24 cellular contexts compared by ENCODE assay signal in genomic region chr10:21823617-21824016, GRCh38.
A peak's percentile ranks its signal among the peaks of the same experiment; 100 is the strongest.
DNase-seq lines count a peak whose midpoint lies in the region; ATAC-seq and TF ChIP-seq lines count a peak whose summit lies in the region.
"Had no signal": no experiment of that assay in that cellular context is flagged by ENCODE, and none has a peak within 500 bp of the region (broad histone marks: within the 10 kb centered on the region; RNA-seq: fewer than 3 reads in every experiment).

No MANE protein-coding gene starts in this region.

- H2AFZ ChIP-seq in PC-3 (ENCODE audit: low read length), result no peak overlapping the region

- no peaks in the 10 kb centered on the region for H3K27me3 ChIP-seq in PC-3 (ENCODE audit: low read length)
- H3K27me3 ChIP-seq in esophagus muscularis mucosa, result no peaks in the 10 kb centered on the region
- H3K27me3 ChIP-seq: BE2C, BLaER1 had no signal

- ATAC-seq in PC-3, result peak; percentile 66
- ATAC-seq in central memory CD8-positive, alpha-beta T cell (replicated peaks; ENCODE audit: extremely low read depth, poor library complexity, severe bottlenecking), result no peak
- no peak for ATAC-seq in stimulated activated naive CD8-positive, alpha-beta T cell treated with anti-CD3 and anti-CD28 coated beads, Interleukin-15, amount 100 ng/mL, for 72 hours
- ATAC-seq: A549, GM12878 had no signal

- no peaks in the 10 kb centered on the region for H3K4me1 ChIP-seq in PC-3 (ENCODE audit: insufficient read depth, low read length)
- no peaks in the 10 kb centered on the region for H3K4me1 ChIP-seq in esophagus muscularis mucosa
- H3K4me1 ChIP-seq: A549, BE2C, BLaER1 had no signal

- H4K20me1 ChIP-seq in PC-3 (ENCODE audit: low read length), result no peaks in the 10 kb centered on the region
- H4K20me1 ChIP-seq: BLaER1 had no signal

- H3K27ac Mint-ChIP-seq in central memory CD8-positive, alpha-beta T cell (ENCODE audit: low read depth), result peak overlapping the region; percentile 11
- no peak overlapping the region for H3K27ac Mint-ChIP-seq in stimulated activated naive CD8-positive, alpha-beta T cell treated with anti-CD3 and anti-CD28 coated beads, Interleukin-15, amount 100 ng/mL, for 72 hours
- H3K27ac Mint-ChIP-seq: CD14-positive monocyte; CD4-positive, alpha-beta memory T cell; CD4-positive, CD25-positive, alpha-beta regulatory T cell; CD8-positive, alpha-beta memory T cell had no signal

- intact Hi-C loops in PC-3 (cut with micrococcal nuclease) (no loop called here), esophagus muscularis mucosa (cut with DNase I) (no loop called here)

- H3K9me2 ChIP-seq in PC-3 (replicated peaks; ENCODE audit: low read length), result no peaks in the 10 kb centered on the region

- H3K4me3 ChIP-seq in LNCaP clone FGC (ENCODE audit: low read depth, low read length) (no peak overlapping the region), PC-3 (ENCODE audit: low read length) (no peak overlapping the region), esophagus muscularis mucosa (no peak overlapping the region)
- H3K4me3 ChIP-seq: A549, BLaER1, GM12878 had no signal

- TF ChIP-seq EP300 in esophagus muscularis mucosa (IDR thresholded peaks at IDR 0.05), result no peak

- no peaks in the 10 kb centered on the region for H3K9me3 Mint-ChIP-seq in central memory CD8-positive, alpha-beta T cell
- peaks cover 16 to 35% of the 10 kb centered on the region in 2 donors for H3K9me3 Mint-ChIP-seq in stimulated activated naive CD8-positive, alpha-beta T cell treated with anti-CD3 and anti-CD28 coated beads, Interleukin-15, amount 100 ng/mL, for 72 hours

- H3K36me3 ChIP-seq in PC-3 (ENCODE audit: low read depth, low read length) (0 out of 2 replicates have a peak, but pooled peaks cover 8% of the 10 kb centered on the region), esophagus muscularis mucosa (no peaks in the 10 kb centered on the region)
- H3K36me3 ChIP-seq: BE2C had no signal

- H3K27ac ChIP-seq in PC-3 (ENCODE audit: low read length), result no peak overlapping the region
- no peak overlapping the region for H3K27ac ChIP-seq in esophagus muscularis mucosa (replicated peaks in 1 of 4)
- H3K27ac ChIP-seq: 22Rv1, A549, BLaER1 had no signal

- no peak for TF ChIP-seq POLR2A in esophagus muscularis mucosa (IDR thresholded peaks at IDR 0.05; ENCODE audit: low read depth)

- POLR2A ChIA-PET in PC-3 (lab: Charles Lee; ENCODE audit: unreplicated experiment), result interaction anchor here (0.6 kb wide), 1 partner anchor 64 kb away, joined by 7 read pairs; no protein-coding TSS in a partner anchor

- no peaks in the 10 kb centered on the region for H3K79me2 ChIP-seq in PC-3 (ENCODE audit: low read length)

- no peaks in the 10 kb centered on the region for H3F3A ChIP-seq in PC-3 (ENCODE audit: low read length, unreplicated experiment)

- peaks cover 5% of the 10 kb centered on the region for H3K36me3 Mint-ChIP-seq in central memory CD8-positive, alpha-beta T cell (ENCODE audit: insufficient read depth)

- BruUV-seq in PC-3 (replicated peaks; lab: Mats Ljungman, UMichigan), result no TSS peak

- no peaks in the 10 kb centered on the region for H3K4me1 Mint-ChIP-seq in central memory CD8-positive, alpha-beta T cell
- H3K4me1 Mint-ChIP-seq in stimulated activated naive CD8-positive, alpha-beta T cell treated with anti-CD3 and anti-CD28 coated beads, Interleukin-15, amount 100 ng/mL, for 72 hours, result no peaks in the 10 kb centered on the region
- H3K4me1 Mint-ChIP-seq: CD14-positive monocyte; CD4-positive, alpha-beta memory T cell; CD4-positive, CD25-positive, alpha-beta regulatory T cell had no signal

- H3K4me3 Mint-ChIP-seq in central memory CD8-positive, alpha-beta T cell, result no peak overlapping the region
- no peak overlapping the region for H3K4me3 Mint-ChIP-seq in stimulated activated naive CD8-positive, alpha-beta T cell treated with anti-CD3 and anti-CD28 coated beads, Interleukin-15, amount 100 ng/mL, for 72 hours
- H3K4me3 Mint-ChIP-seq: CD14-positive monocyte; CD4-positive, alpha-beta memory T cell; CD4-positive, CD25-positive, alpha-beta regulatory T cell; CD8-positive, alpha-beta memory T cell had no signal

- no peaks in the 10 kb centered on the region for H3K27me3 Mint-ChIP-seq in central memory CD8-positive, alpha-beta T cell
- no peaks in the 10 kb centered on the region for H3K27me3 Mint-ChIP-seq in stimulated activated naive CD8-positive, alpha-beta T cell treated with anti-CD3 and anti-CD28 coated beads, Interleukin-15, amount 100 ng/mL, for 72 hours
- H3K27me3 Mint-ChIP-seq: CD4-positive, alpha-beta memory T cell; CD4-positive, CD25-positive, alpha-beta regulatory T cell had no signal

- H3K9me3 ChIP-seq in PC-3 (ENCODE audit: low read length), result peaks cover 12% of the 10 kb centered on the region; the same call in 1 of the 2 replicates
- peaks cover 0 to 31% (median 26%) of the 10 kb centered on the region in 4 donors for H3K9me3 ChIP-seq in esophagus muscularis mucosa
- H3K9me3 ChIP-seq: BE2C had no signal

- WGBS in esophagus muscularis mucosa, result 75% methylated on average over 2 of the region's 2 CpGs

- H3K4me2 ChIP-seq in PC-3 (ENCODE audit: low read length), result no peak overlapping the region
- H3K4me2 ChIP-seq: A549, BLaER1 had no signal

- DNase-seq in LNCaP clone FGC (ENCODE audit: low read depth) (peak; percentile 82), PC-3 (peak; percentile 6), esophagus muscularis mucosa (ENCODE audit: extremely low spot score) (no peak), AG08395 (ENCODE audit: low spot score) (no peak)
- no peak for DNase-seq in central memory CD8-positive, alpha-beta T cell (ENCODE audit: low spot score in 2 of 2)
- DNase-seq in stimulated activated naive CD8-positive, alpha-beta T cell treated with anti-CD3 and anti-CD28 coated beads, Interleukin-15, amount 100 ng/mL, for 72 hours, result no peak
- DNase-seq: BE2C; C1 segment of cervical spinal cord; CD4-positive, alpha-beta memory T cell; CD4-positive, CD25-positive, alpha-beta regulatory T cell; CD8-positive, alpha-beta memory T cell; COR-L47; DMS 273 treated with DMSO at 0.1 percent for 48 hours; DMS153; DMS53; DMS79; DND-41; EL; GDM1 had no signal

- H3K9ac ChIP-seq in PC-3 (ENCODE audit: low read length), result no peak overlapping the region
- H3K9ac ChIP-seq: BLaER1 had no signal

- CTCF ChIA-PET in PC-3 (lab: Charles Lee), result no interaction called here

- no peak for TF ChIP-seq CTCF in LNCaP clone FGC (IDR thresholded peaks at IDR 0.05; ENCODE audit: control insufficient read depth, extremely low read depth, insufficient read depth)
- no peak for TF ChIP-seq CTCF in PC-3 (conservative IDR thresholded peaks at IDR 0.05; ENCODE audit: low read depth, low read length)
- no peak for TF ChIP-seq CTCF in esophagus muscularis mucosa (IDR thresholded peaks at IDR 0.05)

Comparison
In these comparisons a context has a peak if more than half of its experiments do, and no peak if none do; other contexts are left out.
1. DNase-seq: peak in LNCaP clone FGC (single experiment) and PC-3 (single experiment); none in central memory CD8-positive, alpha-beta T cell (0 of 2), esophagus muscularis mucosa (single experiment), stimulated activated naive CD8-positive, alpha-beta T cell treated with anti-CD3 and anti-CD28 coated beads, Interleukin-15, amount 100 ng/mL, for 72 hours (0 of 2) and AG08395 (single experiment).